In the genomic region with DNA sequence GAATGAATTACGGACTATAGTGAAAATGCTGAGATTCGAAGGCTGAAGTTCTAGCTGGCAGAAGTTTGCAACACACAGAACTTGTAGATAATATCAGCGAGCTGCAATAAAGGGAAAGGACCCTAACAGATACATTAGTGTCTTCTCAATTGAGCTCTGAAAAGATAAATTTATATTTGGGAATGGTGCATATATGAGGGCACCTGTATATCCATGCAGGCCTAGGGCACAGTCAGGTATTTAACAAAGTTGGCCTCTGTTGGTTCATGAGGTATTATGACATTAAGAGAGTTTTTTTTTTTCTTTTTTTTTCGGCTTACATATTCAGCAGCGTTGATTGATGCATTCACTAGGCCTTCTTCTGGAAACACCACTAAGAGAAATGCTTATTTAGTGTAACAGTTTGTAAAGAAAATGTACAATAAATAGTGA, we compare ENCODE assay signal across 10 cellular contexts. TPM values are rescaled to one million over a fixed set of nuclear protein-coding genes. Genes with fewer than 3 reads are reported as not detected.
DNase-seq lines count a peak whose midpoint lies in the region; TF ChIP-seq lines count a peak whose summit lies in the region.
"Had no signal": no experiment of that assay in that cellular context is flagged by ENCODE, and none has a peak within 500 bp of the region (broad histone marks: within the 10 kb centered on the region; RNA-seq: fewer than 3 reads in every experiment).

No MANE protein-coding gene starts in this region.

- intact Hi-C loops in MCF 10A (cut with micrococcal nuclease), result loop anchor here (1.0 to 10.0 kb wide), 3 partner anchors 57 to 254 kb away; no protein-coding TSS in a partner anchor

- H3K36me3 Mint-ChIP-seq in activated naive CD4-positive, alpha-beta T cell treated with anti-CD3 and anti-CD28 coated beads, Interleukin-2, amount 50 U/mL, for 24 hours, result peaks cover 3% of the 10 kb centered on the region
- H3K36me3 Mint-ChIP-seq in MCF 10A (ENCODE audit: insufficient read depth, unreplicated experiment) (peaks cover 21% of the 10 kb centered on the region), type B pancreatic cell (peaks cover 18% of the 10 kb centered on the region)

- H3K4me1 Mint-ChIP-seq in activated naive CD4-positive, alpha-beta T cell treated with anti-CD3 and anti-CD28 coated beads, Interleukin-2, amount 50 U/mL, for 24 hours, result peaks cover 29% of the 10 kb centered on the region
- H3K4me1 Mint-ChIP-seq in MCF 10A (ENCODE audit: insufficient read depth, unreplicated experiment) (peaks cover 23% of the 10 kb centered on the region), type B pancreatic cell (ENCODE audit: unreplicated experiment) (peaks cover 34% of the 10 kb centered on the region)

- TF ChIP-seq CTCF in MCF 10A (IDR thresholded peaks at IDR 0.05; ENCODE audit: unreplicated experiment), result no peak
- no peak for TF ChIP-seq CTCF in type B pancreatic cell (conservative IDR thresholded peaks at IDR 0.05)

- no peak overlapping the region for H3K27ac Mint-ChIP-seq in activated naive CD4-positive, alpha-beta T cell treated with anti-CD3 and anti-CD28 coated beads, Interleukin-2, amount 50 U/mL, for 24 hours
- H3K27ac Mint-ChIP-seq in MCF 10A (ENCODE audit: low read depth, unreplicated experiment) (peak overlapping the region; percentile 96), type B pancreatic cell (peak overlapping the region; percentile 91)

- POLR2A ChIA-PET in MCF 10A (lab: Yijun Ruan, JAX), result interaction anchor here (0.7 to 3.4 kb wide), 9 partner anchors 9 to 347 kb away, joined by 3 to 56 read pairs (median 4); no protein-coding TSS in a partner anchor

- no peaks in the 10 kb centered on the region for H3K27me3 Mint-ChIP-seq in activated naive CD4-positive, alpha-beta T cell treated with anti-CD3 and anti-CD28 coated beads, Interleukin-2, amount 50 U/mL, for 24 hours
- H3K27me3 Mint-ChIP-seq in MCF 10A (ENCODE audit: insufficient read depth, unreplicated experiment) (no peaks in the 10 kb centered on the region), type B pancreatic cell (peaks cover 59% of the 10 kb centered on the region)

- no peak for DNase-seq in activated naive CD4-positive, alpha-beta T cell treated with Interleukin-2 at 50 U/mL for 16 hours
- peak; percentile 36 for DNase-seq in MCF 10A (ENCODE audit: unreplicated experiment)
- DNase-seq in lung microvascular endothelial cell (ENCODE audit: low read depth in 2 of 2), result peak; percentile 31 to 51
- DNase-seq in type B pancreatic cell (ENCODE audit: extremely low spot score, unreplicated experiment), result no peak
- no peak for DNase-seq in NCI-H748 (lab: John Stamatoyannopoulos, UW; ENCODE audit: unreplicated experiment)
- no peak for DNase-seq in central memory CD4-positive, alpha-beta T cell
- no peak for DNase-seq in retina
- DNase-seq: IMR-90; stimulated activated CD4-positive, alpha-beta T cell treated with anti-CD3 and anti-CD28 coated beads, Interleukin-1b, Interleukin-23, amount 100 ng/mL, for 48 hours had no signal

- H3K4me3 Mint-ChIP-seq in activated naive CD4-positive, alpha-beta T cell treated with anti-CD3 and anti-CD28 coated beads, Interleukin-2, amount 50 U/mL, for 24 hours, result peak overlapping the region; percentile 89
- peak overlapping the region; percentile 88 for H3K4me3 Mint-ChIP-seq in MCF 10A (ENCODE audit: unreplicated experiment)
- H3K4me3 Mint-ChIP-seq in type B pancreatic cell, result peak overlapping the region; percentile 97

- no peaks in the 10 kb centered on the region for H3K9me3 Mint-ChIP-seq in activated naive CD4-positive, alpha-beta T cell treated with anti-CD3 and anti-CD28 coated beads, Interleukin-2, amount 50 U/mL, for 24 hours
- H3K9me3 Mint-ChIP-seq in MCF 10A (ENCODE audit: unreplicated experiment) (no peaks in the 10 kb centered on the region), type B pancreatic cell (no peaks in the 10 kb centered on the region)

- CTCF ChIA-PET in MCF 10A (lab: Yijun Ruan, JAX), result interaction anchor here (1.0 to 2.8 kb wide), 2 partner anchors 34 to 255 kb away, joined by 3 to 12 read pairs; no protein-coding TSS in a partner anchor

- TSS peak; percentile 27 for BruUV-seq in MCF 10A (replicated peaks; lab: Mats Ljungman, UMichigan)

RNA-seq across cellular contexts. Expression of a gene that starts 2.2 kb away (rescaled TPM):
- total RNA-seq in MCF 10A (2022) (47.4 and 54.8 TPM in 2 replicates), lung microvascular endothelial cell (8.5 and 14.3 TPM in 2 replicates), type B pancreatic cell (ENCODE audit: low replicate concordance) (10.5 and 49.4 TPM in 2 replicates)

Comparison
In these comparisons a context has a peak if more than half of its experiments do, and no peak if none do; other contexts are left out.
1. DNase-seq: peak in MCF 10A (single experiment) and lung microvascular endothelial cell (2 of 2); none in activated naive CD4-positive, alpha-beta T cell treated with Interleukin-2 at 50 U/mL for 16 hours (single experiment), type B pancreatic cell (single experiment), NCI-H748 (single experiment), central memory CD4-positive, alpha-beta T cell (single experiment) and retina (single experiment).
2. Peak in every context shown above with its lines, with median percentiles within 50 percentile points of each other: H3K4me3 Mint-ChIP-seq.